18 cellular contexts compared by ENCODE assay signal in genomic region chr19:21321134-21321533, GRCh38. TPM values are rescaled to one million over a fixed set of nuclear protein-coding genes. Genes with fewer than 3 reads are reported as not detected.
A peak's percentile ranks its signal among the peaks of the same experiment; 100 is the strongest.
DNase-seq lines count a peak whose midpoint lies in the region; ATAC-seq and TF ChIP-seq lines count a peak whose summit lies in the region.
"Had no signal": no experiment of that assay in that cellular context is flagged by ENCODE, and none has a peak within 500 bp of the region (broad histone marks: within the 10 kb centered on the region; RNA-seq: fewer than 3 reads in every experiment).

No MANE protein-coding gene starts in this region.

- peak overlapping the region; percentile 63 to 99 (median 96) for H3K27ac ChIP-seq in dorsolateral prefrontal cortex
- H3K27ac ChIP-seq: adrenal gland, C4-2B had no signal

- no peak overlapping the region for H3K4me3 Mint-ChIP-seq in activated T-cell treated with anti-CD3 and anti-CD28 coated beads, Interleukin-2, amount 50 U/mL, for 24 hours
- peak overlapping the region; percentile 18 for H3K4me3 Mint-ChIP-seq in stimulated activated effector memory CD8-positive, alpha-beta T cell treated with anti-CD3 and anti-CD28 coated beads, Interleukin-12 subunit alpha, Interleukin-12 subunit beta, amount 100 ng/mL, for 72 hours
- H3K4me3 Mint-ChIP-seq: activated T-cell treated with anti-CD3 and anti-CD28 coated beads, Interleukin-2, amount 50 U/mL, for 4 hours had no signal

- H3K9me2 ChIP-seq in Loucy (replicated peaks; ENCODE audit: low read depth, low read length) = no peaks in the 10 kb centered on the region

- peak overlapping the region; percentile 50 for H3K27ac Mint-ChIP-seq in activated T-cell treated with anti-CD3 and anti-CD28 coated beads, Interleukin-2, amount 50 U/mL, for 24 hours
- peak overlapping the region; percentile 79 for H3K27ac Mint-ChIP-seq in stimulated activated effector memory CD8-positive, alpha-beta T cell treated with anti-CD3 and anti-CD28 coated beads, Interleukin-12 subunit alpha, Interleukin-12 subunit beta, amount 100 ng/mL, for 72 hours

- H3K27me3 ChIP-seq in Loucy (ENCODE audit: insufficient read depth, low read length, poor library complexity, severe bottlenecking) (no peaks in the 10 kb centered on the region), dorsolateral prefrontal cortex (no peaks in the 10 kb centered on the region)
- H3K27me3 ChIP-seq: adrenal gland had no signal

- H3K79me2 ChIP-seq in Loucy (ENCODE audit: insufficient read depth, low read length) = peaks cover 97% of the 10 kb centered on the region

- H2AFZ ChIP-seq in Loucy (ENCODE audit: low read length) = no peak overlapping the region

- H3K36me3 Mint-ChIP-seq in activated T-cell treated with anti-CD3 and anti-CD28 coated beads, Interleukin-2, amount 50 U/mL, for 24 hours (ENCODE audit: low read depth) = peaks cover 93% of the 10 kb centered on the region
- peaks cover 69% of the 10 kb centered on the region for H3K36me3 Mint-ChIP-seq in stimulated activated effector memory CD8-positive, alpha-beta T cell treated with anti-CD3 and anti-CD28 coated beads, Interleukin-12 subunit alpha, Interleukin-12 subunit beta, amount 100 ng/mL, for 72 hours

- no peaks in the 10 kb centered on the region; the same call in 1 of the 2 replicates for H3K9me3 ChIP-seq in Loucy (ENCODE audit: insufficient read depth, low read depth, low read length)
- H3K9me3 ChIP-seq: adrenal gland had no signal

- peaks cover 20% of the 10 kb centered on the region for H3K4me1 ChIP-seq in Loucy (ENCODE audit: insufficient read depth, low read length, poor library complexity, severe bottlenecking)

- no peaks in the 10 kb centered on the region for H3F3A ChIP-seq in Loucy (ENCODE audit: low read depth)

- H3K4me3 ChIP-seq in Loucy (ENCODE audit: low read length, poor library complexity, severe bottlenecking) (no peak overlapping the region), dorsolateral prefrontal cortex (no peak overlapping the region)
- H3K4me3 ChIP-seq: adrenal gland, K562 had no signal

- H3K36me3 ChIP-seq in Loucy (ENCODE audit: insufficient read depth, low read length) = no peaks in the 10 kb centered on the region

- H3K9me3 Mint-ChIP-seq in activated T-cell treated with anti-CD3 and anti-CD28 coated beads, Interleukin-2, amount 50 U/mL, for 24 hours = peaks cover 23% of the 10 kb centered on the region
- no peaks in the 10 kb centered on the region for H3K9me3 Mint-ChIP-seq in stimulated activated effector memory CD8-positive, alpha-beta T cell treated with anti-CD3 and anti-CD28 coated beads, Interleukin-12 subunit alpha, Interleukin-12 subunit beta, amount 100 ng/mL, for 72 hours

- intact Hi-C loops in dorsolateral prefrontal cortex (cut with DNase I) = loop anchor here in 1 of 2 donors (5.0 kb wide), 1 partner anchor 36 kb away; the partner anchor contains the start of gene ZNF738

- H3K27me3 Mint-ChIP-seq in activated T-cell treated with anti-CD3 and anti-CD28 coated beads, Interleukin-2, amount 50 U/mL, for 24 hours = no peaks in the 10 kb centered on the region

- H4K20me1 ChIP-seq in Loucy (ENCODE audit: insufficient read depth, low read length, poor library complexity, severe bottlenecking) = peaks cover 69% of the 10 kb centered on the region

- peak; percentile 82 for ATAC-seq in stimulated activated effector memory CD8-positive, alpha-beta T cell treated with anti-CD3 and anti-CD28 coated beads, Interleukin-12 subunit alpha, Interleukin-12 subunit beta, amount 100 ng/mL, for 72 hours
- ATAC-seq: K562 had no signal

- TF ChIP-seq CTCF in Loucy (conservative IDR thresholded peaks at IDR 0.05; ENCODE audit: low read length) = no peak
- no peak for TF ChIP-seq CTCF in dorsolateral prefrontal cortex (IDR thresholded peaks at IDR 0.05 in 54 of 56, conservative IDR thresholded peaks at IDR 0.05 in 2 of 56; ENCODE audit: low read depth in 1 of 56, partially characterized antibody in 56 of 56)

- peak overlapping the region; percentile 42 for H3K4me2 ChIP-seq in Loucy (ENCODE audit: low read depth, low read length, poor library complexity, severe bottlenecking)

- no peak overlapping the region for H3K9ac ChIP-seq in Loucy (ENCODE audit: low read depth, low read length, poor library complexity, severe bottlenecking)

- DNase-seq in activated T-cell treated with anti-CD3 and anti-CD28 coated beads, Interleukin-2, amount 50 U/mL, for 24 hours = no peak
- DNase-seq in activated T-cell treated with anti-CD3 and anti-CD28 coated beads, Interleukin-2, amount 50 U/mL, for 1 hour = no peak
- DNase-seq in dorsolateral prefrontal cortex (no peak), HuH-7.5 (ENCODE audit: low spot score) (no peak), HK-2 (ENCODE audit: unreplicated experiment) (no peak), T-helper 9 cell (no peak)
- no peak for DNase-seq in stimulated activated effector memory CD8-positive, alpha-beta T cell treated with anti-CD3 and anti-CD28 coated beads, Interleukin-12 subunit alpha, Interleukin-12 subunit beta, amount 100 ng/mL, for 72 hours (ENCODE audit: low spot score in 2 of 2)
- DNase-seq: activated T-cell treated with anti-CD3 and anti-CD28 coated beads, Interleukin-2, amount 50 U/mL, for 4 hours; adrenal gland; foreskin melanocyte; GOT3; NCI-H1105; NCI-H774; small intestine; T1000 had no signal

- H3K4me1 Mint-ChIP-seq in activated T-cell treated with anti-CD3 and anti-CD28 coated beads, Interleukin-2, amount 50 U/mL, for 24 hours (ENCODE audit: low read depth) = peaks cover 67% of the 10 kb centered on the region
- peaks cover 65% of the 10 kb centered on the region for H3K4me1 Mint-ChIP-seq in stimulated activated effector memory CD8-positive, alpha-beta T cell treated with anti-CD3 and anti-CD28 coated beads, Interleukin-12 subunit alpha, Interleukin-12 subunit beta, amount 100 ng/mL, for 72 hours

RNA-seq across cellular contexts. Expression of gene ZNF708, which starts 8.1 kb away (rescaled TPM):
- 100 to 1,000 TPM in 5 of 120 experiments, 10 to 100 TPM in 115; 19.1 to 168 (median 46.2) TPM for total RNA-seq in dorsolateral prefrontal cortex

RNA-seq across cellular contexts. Expression of gene ZNF738, which starts 37.7 kb away (rescaled TPM):
- 10 to 100 TPM in 78 of 120 experiments, 1 to 10 TPM in 42; 3.9 to 28.7 (median 11.3) TPM for total RNA-seq in dorsolateral prefrontal cortex
